In genomic region chr10:101060036-101060950, GRCh38 we compare ENCODE assay signal across 8 cellular contexts.
DNase-seq lines count a peak whose midpoint lies in the region; ATAC-seq, FAIRE-seq and TF ChIP-seq lines count a peak whose summit lies in the region.

No MANE protein-coding gene starts in this region.

- H3K9me2 ChIP-seq in OCI-LY1 (ENCODE audit: low read depth, low read length) = no peaks in the 10 kb centered on the region

- H3K9ac ChIP-seq in OCI-LY1 (ENCODE audit: low read length) (peak overlapping the region; percentile 100), muscle layer of colon (ENCODE audit: low read length) (peak overlapping the region; percentile 57)

- peak overlapping the region; percentile 93 for H3K4me2 ChIP-seq in OCI-LY1 (ENCODE audit: low read length)

- 0 out of 2 replicates have a peak, but pooled peaks cover 3% of the 10 kb centered on the region for H3K79me2 ChIP-seq in OCI-LY1 (ENCODE audit: insufficient read depth, low read length)

- H3K4me1 ChIP-seq in OCI-LY1 (ENCODE audit: insufficient read depth, low read length, severe bottlenecking) (peaks cover 32% of the 10 kb centered on the region), muscle layer of colon (ENCODE audit: insufficient read depth, low read length) (peaks cover 31% of the 10 kb centered on the region)

- FAIRE-seq in D721Med (lab: Jason Lieb, UNC) = no peak

- TF ChIP-seq CTCF in D721Med (IDR thresholded peaks at IDR 0.05; ENCODE audit: insufficient read depth, missing control alignments) (peak; percentile 93), OCI-LY1 (IDR thresholded peaks at IDR 0.05; ENCODE audit: low read length) (peak; percentile 75)

- peak; percentile 46 for ATAC-seq in GM21515 (IDR thresholded peaks at IDR 0.05; ENCODE audit: unreplicated experiment)

- H3K27ac ChIP-seq in OCI-LY1 (ENCODE audit: low read depth, low read length, poor library complexity, severe bottlenecking) (peak overlapping the region; percentile 89), muscle layer of colon (ENCODE audit: low read depth, low read length) (peak overlapping the region; percentile 98)

- H3K9me3 ChIP-seq in OCI-LY1 (ENCODE audit: low read length) (no peaks in the 10 kb centered on the region), muscle layer of colon (ENCODE audit: low read length) (no peaks in the 10 kb centered on the region)

- TF ChIP-seq POLR2A in erythroblast (IDR thresholded peaks at IDR 0.05; ENCODE audit: low read length) = peak; percentile 62

- no peaks in the 10 kb centered on the region for H4K20me1 ChIP-seq in OCI-LY1 (ENCODE audit: insufficient read depth, low read length)

- DNase-seq in D721Med (ENCODE audit: insufficient read length, low spot score) = peak; percentile 80
- peak; percentile 74 for DNase-seq in HuH-7 (ENCODE audit: low spot score)
- DNase-seq in activated T-cell treated with anti-CD3 and anti-CD28 coated beads for 1 hour (ENCODE audit: low read depth) = peak; percentile 94
- peak; percentile 93 to 97 for DNase-seq in erythroblast (lab: John Stamatoyannopoulos, UW)
- DNase-seq in stimulated activated CD8-positive, alpha-beta memory T cell treated with anti-CD3 and anti-CD28 coated beads, Interleukin-4, amount 100 ng/mL, for 48 hours = peak; percentile 98

- H3F3A ChIP-seq in OCI-LY1 (ENCODE audit: insufficient read depth, low read length) = no peaks in the 10 kb centered on the region

- peak overlapping the region; percentile 85; the same call in 1 of the 2 replicates for H2AFZ ChIP-seq in OCI-LY1 (ENCODE audit: low read length)

- no peaks in the 10 kb centered on the region for H3K27me3 ChIP-seq in OCI-LY1 (ENCODE audit: insufficient read depth, low read length)
- peaks cover 13 to 33% of the 10 kb centered on the region in 2 donors for H3K27me3 ChIP-seq in muscle layer of colon (ENCODE audit: control insufficient read depth in 1 of 2, insufficient read depth in 2 of 2, low read length in 2 of 2)

- H3K4me3 ChIP-seq in OCI-LY1 (ENCODE audit: low read depth, low read length, poor library complexity, severe bottlenecking) (peak overlapping the region; percentile 100), muscle layer of colon (ENCODE audit: low read depth in 1 of 2, low read length in 2 of 2) (peak overlapping the region; percentile 95 to 99)

- H3K36me3 ChIP-seq in OCI-LY1 (ENCODE audit: insufficient read depth, low read length) = no peaks in the 10 kb centered on the region; the same call in 1 of the 2 replicates
- H3K36me3 ChIP-seq in muscle layer of colon (ENCODE audit: insufficient read depth, low read length) = no peaks in the 10 kb centered on the region

Comparison
In these comparisons a context has a peak if more than half of its experiments do, and no peak if none do; other contexts are left out.
1. Peak in every context shown above with its lines: DNase-seq, ATAC-seq, H3K4me3 ChIP-seq and H3K27ac ChIP-seq.